In the genomic region with DNA sequence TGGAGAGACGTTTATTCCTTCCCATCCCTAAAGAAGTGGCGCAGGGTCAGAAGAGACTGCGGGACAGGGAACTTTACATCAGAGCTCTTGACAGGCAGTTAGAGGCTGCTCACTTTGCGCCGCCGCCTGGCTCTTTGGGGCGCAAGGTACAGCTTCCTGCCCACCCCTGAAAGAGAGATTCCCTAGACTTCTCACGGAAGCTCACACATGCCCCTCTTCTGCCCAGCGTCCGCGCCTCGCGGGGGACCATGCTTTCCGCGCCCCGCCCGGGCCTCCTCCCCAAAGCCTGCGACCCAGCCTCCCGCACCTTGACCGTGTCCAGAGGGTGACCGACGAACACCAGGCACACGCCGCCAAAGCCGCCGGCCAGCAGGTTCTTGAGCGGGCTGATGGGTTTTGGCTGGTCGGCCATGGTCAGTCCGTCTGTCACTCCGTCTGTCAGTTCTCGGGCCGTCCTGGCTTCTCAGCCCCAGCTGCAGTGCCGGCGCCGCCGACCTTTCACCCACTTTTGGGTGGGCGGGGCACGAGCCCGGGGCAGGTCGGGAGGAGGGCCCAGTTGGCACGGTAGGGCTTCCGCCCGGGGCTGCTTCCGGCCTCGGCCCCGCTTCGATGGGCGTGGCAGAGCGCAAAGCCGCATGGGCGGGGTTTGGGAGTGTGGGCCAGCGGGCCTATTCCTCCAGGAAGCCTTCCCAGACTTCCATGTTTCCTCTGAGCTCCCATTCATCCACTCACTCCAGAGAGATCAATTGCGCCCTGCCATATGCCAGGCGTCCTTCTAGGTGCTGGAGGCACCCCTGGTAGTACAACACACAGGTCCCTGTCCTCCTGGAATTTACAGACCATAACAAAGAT, we compare ENCODE assay signal across 1 cellular context.
TF ChIP-seq lines count a peak whose summit lies in the region.

A gene with protein sequence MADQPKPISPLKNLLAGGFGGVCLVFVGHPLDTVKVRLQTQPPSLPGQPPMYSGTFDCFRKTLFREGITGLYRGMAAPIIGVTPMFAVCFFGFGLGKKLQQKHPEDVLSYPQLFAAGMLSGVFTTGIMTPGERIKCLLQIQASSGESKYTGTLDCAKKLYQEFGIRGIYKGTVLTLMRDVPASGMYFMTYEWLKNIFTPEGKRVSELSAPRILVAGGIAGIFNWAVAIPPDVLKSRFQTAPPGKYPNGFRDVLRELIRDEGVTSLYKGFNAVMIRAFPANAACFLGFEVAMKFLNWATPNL (minus strand): TSS at position 500 of the 852 bp plus-strand sequence. CDS start 88 bp downstream, at position 412.

TF ChIP-seq in K562, 482 proteins besides CTCF, POLR2A, EP300 and RAD21 (continued from another document and continues in another):
- no peak for TF ChIP-seq ZNF518B (CRISPR knock-in tag; IDR thresholded peaks at IDR 0.05)
- TF ChIP-seq, protein P1, sequence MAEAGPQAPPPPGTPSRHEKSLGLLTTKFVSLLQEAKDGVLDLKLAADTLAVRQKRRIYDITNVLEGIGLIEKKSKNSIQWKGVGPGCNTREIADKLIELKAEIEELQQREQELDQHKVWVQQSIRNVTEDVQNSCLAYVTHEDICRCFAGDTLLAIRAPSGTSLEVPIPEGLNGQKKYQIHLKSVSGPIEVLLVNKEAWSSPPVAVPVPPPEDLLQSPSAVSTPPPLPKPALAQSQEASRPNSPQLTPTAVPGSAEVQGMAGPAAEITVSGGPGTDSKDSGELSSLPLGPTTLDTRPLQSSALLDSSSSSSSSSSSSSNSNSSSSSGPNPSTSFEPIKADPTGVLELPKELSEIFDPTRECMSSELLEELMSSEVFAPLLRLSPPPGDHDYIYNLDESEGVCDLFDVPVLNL (CRISPR knock-in tag; IDR thresholded peaks at IDR 0.05; ENCODE audit: low read depth), result no peak
- TF ChIP-seq SAFB2 (IDR thresholded peaks at IDR 0.05; ENCODE audit: borderline replicate concordance, low read depth, low read length, severe bottlenecking), result no peak
- peak; percentile 43 for TF ChIP-seq TAF1 (IDR thresholded peaks at IDR 0.05; ENCODE audit: control insufficient read depth, extremely low read depth, insufficient read depth, low read length, severe bottlenecking)
- TF ChIP-seq U2AF1 (optimal IDR thresholded peaks at IDR 0.05; ENCODE audit: low read depth, low read length), result no peak
- no peak for TF ChIP-seq CCAR2 (IDR thresholded peaks at IDR 0.05; ENCODE audit: low read depth, low read length)
- no peak for TF ChIP-seq E2F5 (CRISPR knock-in tag; IDR thresholded peaks at IDR 0.05)
- no peak for TF ChIP-seq STAT5B (CRISPR knock-in tag; IDR thresholded peaks at IDR 0.05)
- no peak for TF ChIP-seq MCM3 (IDR thresholded peaks at IDR 0.05)
- TF ChIP-seq TSC22D4 (tag; IDR thresholded peaks at IDR 0.05), result no peak
- no peak for TF ChIP-seq FOXK1 (CRISPR knock-in tag; IDR thresholded peaks at IDR 0.05; ENCODE audit: borderline replicate concordance)
- TF ChIP-seq GABPB2 (CRISPR knock-in tag; conservative IDR thresholded peaks at IDR 0.05), result no peak
- no peak for TF ChIP-seq ZNF398 (CRISPR knock-in tag; IDR thresholded peaks at IDR 0.05)
- TF ChIP-seq ZNF318 (IDR thresholded peaks at IDR 0.05; ENCODE audit: borderline replicate concordance in 1 of 2, low read depth in 1 of 2), result no peak
- peak; percentile 84; the same call in 1 of the 2 replicates for TF ChIP-seq SMARCA5 (IDR thresholded peaks at IDR 0.05)
- TF ChIP-seq POLR2AphosphoS5 (IDR thresholded peaks at IDR 0.05; ENCODE audit: control insufficient read depth, insufficient read depth, low read depth, low read length), result 0 out of 2 replicates have a peak, but pooled peaks have one; percentile 23
- TF ChIP-seq L3MBTL2 (IDR thresholded peaks at IDR 0.05), result peak; percentile 41; the same call in 1 of the 2 replicates
- TF ChIP-seq ZFP36 (IDR thresholded peaks at IDR 0.05; ENCODE audit: low read depth, low read length, partially characterized antibody), result peak; percentile 100
